In genomic region chr1:156226116-156226538, GRCh38 we compare ENCODE assay signal across 7 cellular contexts. TPM values are rescaled to one million over a fixed set of nuclear protein-coding genes. Genes with fewer than 3 reads are reported as not detected.
DNase-seq lines count a peak whose midpoint lies in the region; ATAC-seq lines count a peak whose summit lies in the region.
"Had no signal": no experiment of that assay in that cellular context is flagged by ENCODE, and none has a peak within 500 bp of the region (broad histone marks: within the 10 kb centered on the region; RNA-seq: fewer than 3 reads in every experiment).

No MANE protein-coding gene starts in this region.

- no peaks in the 10 kb centered on the region for H3K9me3 ChIP-seq in CD4-positive, alpha-beta memory T cell (ENCODE audit: control insufficient read depth in 1 of 2, low read length in 2 of 2)
- H3K9me3 ChIP-seq: vagina had no signal

- intact Hi-C loops in CD4-positive, alpha-beta memory T cell (cut with micrococcal nuclease), result loop anchor here (5.0 kb wide), 1 partner anchor 34 kb away; the partner anchor contains the start of gene SLC25A44
- intact Hi-C loops in Right ventricle myocardium inferior (cut with DNase I), result no loop called here

- H3K4me1 ChIP-seq in CD4-positive, alpha-beta memory T cell (ENCODE audit: insufficient read depth, low read length), result peaks cover 6% of the 10 kb centered on the region

- H3K27ac ChIP-seq in CD4-positive, alpha-beta memory T cell (ENCODE audit: low read depth, low read length), result no peak overlapping the region
- H3K27ac ChIP-seq: vagina had no signal

- CTCF ChIA-PET in CD4-positive, alpha-beta memory T cell (lab: Charles Lee; ENCODE audit: partially characterized antibody), result interaction anchor here (0.9 to 10.2 kb wide), 16 partner anchors 12 to 143 kb away, joined by 3 to 189 read pairs (median 8); partner anchors contain the start of genes MEX3A, PMF1 and SMG5

- H3K27ac Mint-ChIP-seq in activated naive CD8-positive, alpha-beta T cell treated with anti-CD3 and anti-CD28 coated beads, Interleukin-2, amount 50 U/mL, for 24 hours, result peak overlapping the region; percentile 90
- peak overlapping the region in 3 of 7 donors; percentile 68 to 79 (median 78) for H3K27ac Mint-ChIP-seq in CD4-positive, alpha-beta memory T cell

- POLR2A ChIA-PET in CD4-positive, alpha-beta memory T cell (lab: Charles Lee; ENCODE audit: partially characterized antibody), result interaction anchor here (1.1 to 2.0 kb wide), 6 partner anchors 12 to 132 kb away, joined by 3 to 17 read pairs (median 4); partner anchors contain the start of genes PMF1 and SLC25A44

- peak overlapping the region; percentile 42 for H3K4me3 Mint-ChIP-seq in activated naive CD8-positive, alpha-beta T cell treated with anti-CD3 and anti-CD28 coated beads, Interleukin-2, amount 50 U/mL, for 24 hours
- no peak overlapping the region for H3K4me3 Mint-ChIP-seq in CD4-positive, alpha-beta memory T cell

- H3K9me3 Mint-ChIP-seq in activated naive CD8-positive, alpha-beta T cell treated with anti-CD3 and anti-CD28 coated beads, Interleukin-2, amount 50 U/mL, for 24 hours, result no peaks in the 10 kb centered on the region
- H3K9me3 Mint-ChIP-seq in CD4-positive, alpha-beta memory T cell, result no peaks in the 10 kb centered on the region

- no peaks in the 10 kb centered on the region for H3K27me3 Mint-ChIP-seq in activated naive CD8-positive, alpha-beta T cell treated with anti-CD3 and anti-CD28 coated beads, Interleukin-2, amount 50 U/mL, for 24 hours
- H3K27me3 Mint-ChIP-seq in CD4-positive, alpha-beta memory T cell, result no peaks in the 10 kb centered on the region

- peaks cover 52% of the 10 kb centered on the region for H3K36me3 Mint-ChIP-seq in activated naive CD8-positive, alpha-beta T cell treated with anti-CD3 and anti-CD28 coated beads, Interleukin-2, amount 50 U/mL, for 24 hours (ENCODE audit: low read depth)
- peaks cover 50 to 54% of the 10 kb centered on the region in 2 donors for H3K36me3 Mint-ChIP-seq in CD4-positive, alpha-beta memory T cell

- no peaks in the 10 kb centered on the region for H3K27me3 ChIP-seq in CD4-positive, alpha-beta memory T cell (ENCODE audit: insufficient read depth, low read length)
- H3K27me3 ChIP-seq: vagina had no signal

- ATAC-seq in HG02970 (IDR thresholded peaks at IDR 0.05; ENCODE audit: low FRiP score, unreplicated experiment) (peak; percentile 45), Right ventricle myocardium inferior (no peak)
- ATAC-seq in activated naive CD8-positive, alpha-beta T cell treated with anti-CD3 and anti-CD28 coated beads, Interleukin-2, amount 50 U/mL, for 24 hours, result peak; percentile 13

- no peak overlapping the region for H3K4me3 ChIP-seq in CD4-positive, alpha-beta memory T cell (ENCODE audit: low read length in 2 of 2)
- H3K4me3 ChIP-seq: vagina had no signal

- peaks cover 62% of the 10 kb centered on the region for H3K4me1 Mint-ChIP-seq in activated naive CD8-positive, alpha-beta T cell treated with anti-CD3 and anti-CD28 coated beads, Interleukin-2, amount 50 U/mL, for 24 hours
- peaks cover 22 to 39% (median 29%) of the 10 kb centered on the region in 4 donors for H3K4me1 Mint-ChIP-seq in CD4-positive, alpha-beta memory T cell

- DNase-seq in GM19240 (ENCODE audit: insufficient read length, low spot score), result peak; percentile 82
- peak; percentile 57 for DNase-seq in activated naive CD8-positive, alpha-beta T cell treated with anti-CD3 and anti-CD28 coated beads, Interleukin-2, amount 50 U/mL, for 24 hours
- no peak for DNase-seq in CD4-positive, alpha-beta memory T cell
- DNase-seq in Right ventricle myocardium inferior (ENCODE audit: missing footprints), result no peak
- DNase-seq in NCI-H2171 (lab: John Stamatoyannopoulos, UW), result no peak

- H3K36me3 ChIP-seq in CD4-positive, alpha-beta memory T cell (ENCODE audit: insufficient read depth, low read length), result peaks cover 27% of the 10 kb centered on the region

RNA-seq across cellular contexts. Expression of gene PMF1, which starts 13.3 kb away (rescaled TPM):
- total RNA-seq in CD4-positive, alpha-beta memory T cell, result 10 to 100 TPM; 39.0 to 40.2 TPM
- 100 to 1,000 TPM in 1 of 2 donors, 10 to 100 TPM in 1; 73.3 to 106 TPM for polyA plus RNA-seq in CD4-positive, alpha-beta memory T cell
- 68.6 TPM for total RNA-seq in Right ventricle myocardium inferior

RNA-seq across cellular contexts. Expression of gene BGLAP, which starts 15.9 kb away (rescaled TPM):
- 1 to 10 TPM; 7.2 to 7.7 TPM for total RNA-seq in CD4-positive, alpha-beta memory T cell
- polyA plus RNA-seq in CD4-positive, alpha-beta memory T cell, result not detected
- total RNA-seq in Right ventricle myocardium inferior, result 0.32 TPM
- total RNA-seq: vagina had no signal

RNA-seq across cellular contexts. Expression of gene PAQR6, which starts 21.7 kb away (rescaled TPM):
- 1 to 10 TPM; 1.7 to 1.9 TPM for total RNA-seq in CD4-positive, alpha-beta memory T cell
- polyA plus RNA-seq in CD4-positive, alpha-beta memory T cell, result under 1 TPM; 0.11 to 0.22 TPM
- 0.54 TPM for total RNA-seq in Right ventricle myocardium inferior

RNA-seq across cellular contexts. Expression of gene SLC25A44, which starts 32.2 kb away (rescaled TPM):
- total RNA-seq in CD4-positive, alpha-beta memory T cell, result 10 to 100 TPM; 21.2 to 23.3 TPM
- 10 to 100 TPM in 1 of 2 donors, 1 to 10 TPM in 1; 9.8 to 15.3 TPM for polyA plus RNA-seq in CD4-positive, alpha-beta memory T cell
- total RNA-seq in Right ventricle myocardium inferior, result 16.3 TPM

RNA-seq across cellular contexts. Expression of gene SMG5, which starts 56.5 kb away (rescaled TPM):
- 10 to 100 TPM; 69.8 to 71.6 TPM for total RNA-seq in CD4-positive, alpha-beta memory T cell
- polyA plus RNA-seq in CD4-positive, alpha-beta memory T cell, result 10 to 100 TPM in 1 of 2 donors, 1 to 10 TPM in 1; 6.1 to 25.6 TPM
- 91.6 TPM for total RNA-seq in Right ventricle myocardium inferior

Comparison
In these comparisons a context has a peak if more than half of its experiments do, and no peak if none do; other contexts are left out.
1. DNase-seq: peak in GM19240 (single experiment) and activated naive CD8-positive, alpha-beta T cell treated with anti-CD3 and anti-CD28 coated beads, Interleukin-2, amount 50 U/mL, for 24 hours (single experiment); none in CD4-positive, alpha-beta memory T cell (0 of 5), Right ventricle myocardium inferior (single experiment) and NCI-H2171 (single experiment).